In the genomic region with DNA sequence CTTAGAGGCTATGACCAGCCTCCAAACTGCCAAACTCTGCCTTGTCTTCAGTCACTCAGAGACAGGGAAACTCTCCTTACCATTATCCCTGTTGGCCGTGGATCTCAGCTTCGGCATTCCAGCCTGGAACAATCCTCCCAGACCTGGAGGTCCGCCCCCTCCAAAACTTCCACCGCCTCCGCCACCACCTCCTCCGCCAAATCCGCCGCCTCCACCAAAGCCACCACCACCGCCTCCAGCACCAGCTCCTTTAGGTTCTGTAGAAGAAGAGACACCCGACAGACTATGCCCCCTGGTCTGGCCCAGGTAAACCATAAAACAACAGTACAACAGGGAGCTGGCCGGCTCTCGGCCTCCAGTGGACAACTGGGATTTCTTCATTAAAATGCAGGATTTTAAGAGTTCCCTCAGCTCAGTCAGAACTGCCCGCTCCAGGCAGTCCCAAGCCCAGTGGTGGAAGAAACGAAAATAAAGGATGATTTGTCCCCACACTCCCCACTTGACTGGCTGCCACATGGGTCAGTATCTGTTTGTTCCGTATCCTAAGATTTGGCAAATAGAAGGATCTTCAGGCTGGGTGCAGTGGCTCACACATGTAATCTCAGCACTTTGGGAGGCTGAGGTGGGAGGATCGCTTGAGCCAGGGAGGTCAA, we compare ENCODE assay signal across 1 cellular context.
TF ChIP-seq lines count a peak whose summit lies in the region.

No MANE protein-coding gene starts in this region.

TF ChIP-seq in H1, 55 proteins besides CTCF, POLR2A, EP300 and RAD21 (continued from another document):
- TF ChIP-seq CHD7 (IDR thresholded peaks at IDR 0.05; ENCODE audit: insufficient replicate concordance, low read length) (no peak), KDM5A (IDR thresholded peaks at IDR 0.05; ENCODE audit: low read length) (no peak), TAF1 (IDR thresholded peaks at IDR 0.05; ENCODE audit: low read depth, low read length) (no peak), TEAD4 (IDR thresholded peaks at IDR 0.05; ENCODE audit: low read depth, low read length) (no peak), POLR2AphosphoS5 (IDR thresholded peaks at IDR 0.05; ENCODE audit: low read depth, low read length) (no peak), NANOG (IDR thresholded peaks at IDR 0.05; ENCODE audit: insufficient read depth, low read depth, low read length, poor library complexity, severe bottlenecking) (no peak), CTBP2 (IDR thresholded peaks at IDR 0.05; ENCODE audit: borderline replicate concordance, insufficient read depth, insufficient read length, low read length) (no peak), HDAC6 (IDR thresholded peaks at IDR 0.05; ENCODE audit: low read depth, low read length) (no peak), TCF12 (IDR thresholded peaks at IDR 0.05; ENCODE audit: low read depth, low read length) (no peak), RFX5 (IDR thresholded peaks at IDR 0.05; ENCODE audit: borderline replicate concordance, low read depth, low read length) (no peak), ASH2L (IDR thresholded peaks at IDR 0.05; ENCODE audit: low read length) (no peak), EGR1 (IDR thresholded peaks at IDR 0.05; ENCODE audit: borderline replicate concordance, low read depth, low read length) (no peak), TBP (IDR thresholded peaks at IDR 0.05; ENCODE audit: low read depth, low read length) (no peak)
TF ChIP-seq in H1: peak in this region for 0.
